ENCODE assay signal across 8 cellular contexts in genomic region chr1:43836267-43836951, GRCh38.
A peak's percentile ranks its signal among the peaks of the same experiment; 100 is the strongest.
DNase-seq lines count a peak whose midpoint lies in the region; ATAC-seq and TF ChIP-seq lines count a peak whose summit lies in the region.

No MANE protein-coding gene starts in this region.

- no peaks in the 10 kb centered on the region for H4K20me1 ChIP-seq in BLaER1 treated with 17β-estradiol and CSF1 and Interleukin-3, amounts not matched to agents 10 nM and 100 nM
- H4K20me1 ChIP-seq in SU-DHL-6 (ENCODE audit: low read depth, low read length) (no peaks in the 10 kb centered on the region), neural progenitor cell (ENCODE audit: low read depth) (no peaks in the 10 kb centered on the region)

- H3F3A ChIP-seq in SU-DHL-6 (ENCODE audit: insufficient read depth) (peaks cover 26% of the 10 kb centered on the region), neural progenitor cell (ENCODE audit: low read depth) (no peaks in the 10 kb centered on the region)

- no peak overlapping the region for H3K4me3 Mint-ChIP-seq in neural progenitor cell

- peaks cover 7 to 31% (median 15%) of the 10 kb centered on the region in 11 experiments; a peak in 20 of 22 replicates for H3K36me3 ChIP-seq in BLaER1 treated with 17β-estradiol and CSF1 and Interleukin-3, amounts not matched to agents 10 nM and 100 nM
- H3K36me3 ChIP-seq in SU-DHL-6 (ENCODE audit: low read length), result no peaks in the 10 kb centered on the region
- no peaks in the 10 kb centered on the region for H3K36me3 ChIP-seq in neural progenitor cell

- DNase-seq in NCI-H1105 treated with DMSO at 0.1 percent for 48 hours (lab: John Stamatoyannopoulos, UW) (peak; percentile 95), amniotic epithelial cell (ENCODE audit: low read depth) (peak; percentile 16), neural progenitor cell (ENCODE audit: low spot score) (no peak), ureter (ENCODE audit: low spot score) (peak; percentile 84)

- peaks cover 73 to 88% (median 87%) of the 10 kb centered on the region in 10 experiments for H3K4me1 ChIP-seq in BLaER1 treated with 17β-estradiol and CSF1 and Interleukin-3, amounts not matched to agents 10 nM and 100 nM
- H3K4me1 ChIP-seq in neural progenitor cell, result peaks cover 8% of the 10 kb centered on the region

- peak overlapping the region; percentile 70 for H3K27ac Mint-ChIP-seq in neural progenitor cell

- peaks cover 13% of the 10 kb centered on the region for H3K4me1 Mint-ChIP-seq in neural progenitor cell

- H3K9ac ChIP-seq in BLaER1 treated with 17β-estradiol and CSF1 and Interleukin-3, amounts not matched to agents 10 nM and 100 nM, result peak overlapping the region; percentile 78 to 89 (median 83); a peak in 19 of 22 replicates
- H3K9ac ChIP-seq in SU-DHL-6 (ENCODE audit: low read length) (peak overlapping the region; percentile 57), neural progenitor cell (no peak overlapping the region)

- H3K4me3 ChIP-seq in BLaER1 treated with 17β-estradiol and CSF1 and Interleukin-3, amounts not matched to agents 10 nM and 100 nM, result no peak overlapping the region
- H3K4me3 ChIP-seq in SU-DHL-6 (ENCODE audit: insufficient read depth, low read length, poor library complexity, severe bottlenecking) (no peak overlapping the region), neural progenitor cell (no peak overlapping the region)

- H3K36me3 Mint-ChIP-seq in neural progenitor cell, result peaks cover 22% of the 10 kb centered on the region

- H3K27me3 ChIP-seq in BLaER1 treated with 17β-estradiol and CSF1 and Interleukin-3, amounts not matched to agents 10 nM and 100 nM, result no peaks in the 10 kb centered on the region
- H3K27me3 ChIP-seq in SU-DHL-6 (ENCODE audit: low read length) (no peaks in the 10 kb centered on the region), neural progenitor cell (no peaks in the 10 kb centered on the region)

- H3K27ac ChIP-seq in BLaER1 treated with 17β-estradiol and CSF1 and Interleukin-3, amounts not matched to agents 10 nM and 100 nM, result peak overlapping the region in 10 of 11 experiments; percentile 87 to 97 (median 94); a peak in 21 of 22 replicates
- H3K27ac ChIP-seq in SU-DHL-6 (ENCODE audit: low read depth, low read length), result peak overlapping the region; percentile 98
- H3K27ac ChIP-seq in neural progenitor cell, result no peak overlapping the region

- TF ChIP-seq CTCF in SU-DHL-6 (IDR thresholded peaks at IDR 0.05; ENCODE audit: insufficient read depth, low read length, poor library complexity, severe bottlenecking) (no peak), neural progenitor cell (IDR thresholded peaks at IDR 0.05) (no peak)

- H3K4me2 ChIP-seq in BLaER1 treated with 17β-estradiol and CSF1 and Interleukin-3, amounts not matched to agents 10 nM and 100 nM, result peak overlapping the region; percentile 65 to 97 (median 88)
- H3K4me2 ChIP-seq in SU-DHL-6 (ENCODE audit: low read depth, low read length, poor library complexity, severe bottlenecking) (peak overlapping the region; percentile 74), neural progenitor cell (no peak overlapping the region)

- no peaks in the 10 kb centered on the region for H3K9me3 Mint-ChIP-seq in neural progenitor cell

- H3K79me2 ChIP-seq in SU-DHL-6 (ENCODE audit: insufficient read depth, low read length), result no peaks in the 10 kb centered on the region
- no peaks in the 10 kb centered on the region for H3K79me2 ChIP-seq in neural progenitor cell (ENCODE audit: low read depth)

- peaks cover under 1 to 8% (median 8%) of the 10 kb centered on the region in 11 experiments; a peak in 19 of 22 replicates for H3K9me3 ChIP-seq in BLaER1 treated with 17β-estradiol and CSF1 and Interleukin-3, amounts not matched to agents 10 nM and 100 nM (replicated peaks in 1 of 11)
- H3K9me3 ChIP-seq in SU-DHL-6 (ENCODE audit: insufficient read depth, low read length) (no peaks in the 10 kb centered on the region), neural progenitor cell (ENCODE audit: low read depth) (no peaks in the 10 kb centered on the region)

- ATAC-seq in GM21423 (IDR thresholded peaks at IDR 0.05; ENCODE audit: unreplicated experiment) (peak; percentile 46), HG02588 (IDR thresholded peaks at IDR 0.05; ENCODE audit: unreplicated experiment) (no peak)

- H3K9me2 ChIP-seq in SU-DHL-6 (replicated peaks; ENCODE audit: insufficient read depth, low read length), result no peaks in the 10 kb centered on the region

- H3K27me3 Mint-ChIP-seq in neural progenitor cell (ENCODE audit: insufficient read depth, low read depth), result peaks cover 2% of the 10 kb centered on the region

- H2AFZ ChIP-seq in SU-DHL-6 (ENCODE audit: low read depth, low read length, severe bottlenecking), result no peak overlapping the region
- no peak overlapping the region for H2AFZ ChIP-seq in neural progenitor cell (replicated peaks)
